In the genomic region with DNA sequence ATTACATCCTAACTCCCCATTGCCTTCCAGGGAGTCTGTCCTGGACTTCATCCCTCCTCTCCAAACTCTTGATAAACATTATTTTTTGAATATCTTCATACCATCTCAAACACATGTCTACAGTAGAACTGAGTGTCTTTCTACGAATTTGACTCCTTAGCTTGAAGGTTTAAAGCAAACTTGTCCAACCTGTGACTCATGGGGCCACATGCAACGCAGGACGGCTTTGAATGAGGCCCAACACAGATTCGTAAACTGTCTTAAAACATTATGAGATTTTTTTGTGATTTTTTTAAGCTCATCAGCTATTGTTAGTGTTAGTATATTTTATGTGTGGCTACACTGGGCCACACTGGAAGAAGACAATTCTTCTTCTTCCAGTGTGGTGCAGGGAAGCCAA, we compare ENCODE assay signal across 22 cellular contexts.
"Had no signal": no experiment of that assay in that cellular context is flagged by ENCODE, and none has a peak within 500 bp of the region (broad histone marks: within the 10 kb centered on the region; RNA-seq: fewer than 3 reads in every experiment).

No MANE protein-coding gene starts in this region.

- H3K36me3 ChIP-seq: gastrocnemius medialis, left lung, prostate gland, right atrium auricular region, thoracic aorta, upper lobe of right lung had no signal

- H3K4me3 ChIP-seq: coronary artery, gastrocnemius medialis, left lung, prostate gland, right atrium auricular region, SK-N-MC, skin epidermis, thoracic aorta, upper lobe of right lung had no signal

- H3K9me3 ChIP-seq: gastrocnemius medialis, left lung, prostate gland, right atrium auricular region, thoracic aorta, upper lobe of right lung had no signal

- H3K27me3 Mint-ChIP-seq: activated B cell treated with CpG ODN at 0.5 μM for 24 hours; activated CD4-positive, alpha-beta memory T cell treated with anti-CD3 and anti-CD28 coated beads, Interleukin-2, amount 10 ng/mL, durations not matched to agents 7 days and 5 days; activated CD8-positive, alpha-beta memory T cell treated with anti-CD3 and anti-CD28 coated beads, Interleukin-2, amount 10 ng/mL, durations not matched to agents 7 days and 5 days had no signal

- H3K27me3 ChIP-seq: gastrocnemius medialis, left lung, right atrium auricular region, upper lobe of right lung had no signal

- H3K36me3 Mint-ChIP-seq: activated CD8-positive, alpha-beta memory T cell treated with anti-CD3 and anti-CD28 coated beads, Interleukin-2, amount 10 ng/mL, durations not matched to agents 7 days and 5 days had no signal

- H3K27ac Mint-ChIP-seq: activated B cell treated with CpG ODN at 0.5 μM for 24 hours; activated CD4-positive, alpha-beta memory T cell treated with anti-CD3 and anti-CD28 coated beads, Interleukin-2, amount 10 ng/mL, durations not matched to agents 7 days and 5 days; activated CD8-positive, alpha-beta memory T cell treated with anti-CD3 and anti-CD28 coated beads, Interleukin-2, amount 10 ng/mL, durations not matched to agents 7 days and 5 days; T-helper 2 cell treated with Interferon-gamma antibody and Interleukin-4, amounts not matched to agents 5 μg/mL and 100 μg/mL, for 36 hours had no signal

- H3K4me3 Mint-ChIP-seq: activated B cell treated with CpG ODN at 0.5 μM for 24 hours; activated CD4-positive, alpha-beta memory T cell treated with anti-CD3 and anti-CD28 coated beads, Interleukin-2, amount 10 ng/mL, durations not matched to agents 7 days and 5 days; activated CD8-positive, alpha-beta memory T cell treated with anti-CD3 and anti-CD28 coated beads, Interleukin-2, amount 10 ng/mL, durations not matched to agents 7 days and 5 days; central memory CD8-positive, alpha-beta T cell; neural crest cell; T-helper 2 cell treated with Interferon-gamma antibody and Interleukin-4, amounts not matched to agents 5 μg/mL and 100 μg/mL, for 36 hours had no signal

- H3K9me3 Mint-ChIP-seq: activated B cell treated with CpG ODN at 0.5 μM for 24 hours; activated CD4-positive, alpha-beta memory T cell treated with anti-CD3 and anti-CD28 coated beads, Interleukin-2, amount 10 ng/mL, durations not matched to agents 7 days and 5 days; T-helper 2 cell treated with Interferon-gamma antibody and Interleukin-4, amounts not matched to agents 5 μg/mL and 100 μg/mL, for 36 hours had no signal

- DNase-seq: activated B cell treated with CpG ODN at 0.5 μM for 24 hours; activated CD4-positive, alpha-beta memory T cell treated with anti-CD3 and anti-CD28 coated beads, Interleukin-2, amount 10 ng/mL, durations not matched to agents 7 days and 5 days; activated CD4-positive, alpha-beta T cell treated with anti-CD3 and anti-CD28 coated beads for 4 hours; activated CD8-positive, alpha-beta memory T cell treated with anti-CD3 and anti-CD28 coated beads, Interleukin-2, amount 10 ng/mL, durations not matched to agents 7 days and 5 days; aorta; gastrocnemius medialis; head of caudate nucleus; kidney; mammary epithelial cell; midbrain; upper lobe of right lung had no signal

- ATAC-seq: activated CD8-positive, alpha-beta memory T cell treated with anti-CD3 and anti-CD28 coated beads, Interleukin-2, amount 10 ng/mL, durations not matched to agents 7 days and 5 days; esophagus mucosa; gastrocnemius medialis; left lung; upper lobe of right lung had no signal

- H3K4me1 ChIP-seq: gastrocnemius medialis, prostate gland, right atrium auricular region had no signal

- H3K4me1 Mint-ChIP-seq: activated B cell treated with CpG ODN at 0.5 μM for 24 hours; activated CD4-positive, alpha-beta memory T cell treated with anti-CD3 and anti-CD28 coated beads, Interleukin-2, amount 10 ng/mL, durations not matched to agents 7 days and 5 days; activated CD8-positive, alpha-beta memory T cell treated with anti-CD3 and anti-CD28 coated beads, Interleukin-2, amount 10 ng/mL, durations not matched to agents 7 days and 5 days; central memory CD8-positive, alpha-beta T cell had no signal

- H3K27ac ChIP-seq: coronary artery, gastrocnemius medialis, left lung, prostate gland, right atrium auricular region, SK-N-MC, skin epidermis, thoracic aorta, upper lobe of right lung had no signal
